Comparison of ENCODE assay signal across 29 cellular contexts in the genomic region with DNA sequence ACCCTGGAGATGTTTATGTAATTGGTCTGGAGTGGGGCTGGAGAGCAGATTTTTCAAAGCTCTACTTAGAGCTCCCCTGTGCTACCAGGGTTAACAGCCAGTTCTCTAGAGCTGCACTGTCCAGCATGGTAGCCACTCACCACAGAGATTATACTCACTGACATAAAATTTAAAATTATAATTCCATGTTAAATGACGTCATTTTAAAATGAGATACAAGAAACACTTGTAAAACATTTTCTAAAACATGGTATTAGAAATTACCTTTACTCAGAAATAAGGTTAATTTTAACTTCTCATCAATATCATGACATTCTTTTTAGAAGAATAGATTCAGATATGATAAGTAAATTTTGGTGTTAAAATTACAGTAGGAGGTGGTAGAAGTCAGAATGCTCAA.
"Had no signal": no experiment of that assay in that cellular context is flagged by ENCODE, and none has a peak within 500 bp of the region (broad histone marks: within the 10 kb centered on the region; RNA-seq: fewer than 3 reads in every experiment).

No MANE protein-coding gene starts in this region.

- FAIRE-seq: urothelium cell line had no signal

- H3K9ac ChIP-seq: neural progenitor cell, parathyroid adenoma had no signal

- H3K4me2 ChIP-seq: neural progenitor cell, smooth muscle cell had no signal

- H3K9me3 ChIP-seq: ovary, psoas muscle, spleen, suprapubic skin, testis, tibial artery, transverse colon, upper lobe of left lung, vagina had no signal

- H3K36me3 ChIP-seq: neural progenitor cell, ovary, spleen, suprapubic skin, tibial artery, transverse colon, upper lobe of left lung, vagina had no signal

- H3K79me2 ChIP-seq: parathyroid adenoma had no signal

- DNase-seq: natural killer cell; occipital lobe; ovary; posterior cingulate gyrus; psoas muscle; right cardiac atrium; spleen; stimulated activated CD4-positive, alpha-beta T cell treated with anti-CD3 and anti-CD28 coated beads, Interleukin-12 subunit alpha, Interleukin-12 subunit beta, amount 100 ng/mL, for 4 hours; stimulated activated CD4-positive, alpha-beta T cell treated with anti-CD3 and anti-CD28 coated beads, Interleukin-1b, Interleukin-23, amount 100 ng/mL, for 48 hours; stimulated activated CD4-positive, alpha-beta T cell treated with anti-CD3 and anti-CD28 coated beads, Interleukin-4, amount 100 ng/mL, for 1 hour; stimulated activated CD4-positive, alpha-beta T cell treated with anti-CD3 and anti-CD28 coated beads, Interleukin-4, amount 100 ng/mL, for 4 hours; stimulated activated CD8-positive, alpha-beta memory T cell treated with anti-CD3 and anti-CD28 coated beads, Interleukin-4, amount 100 ng/mL, for 48 hours; stimulated activated naive CD4-positive, alpha-beta T cell; stimulated activated naive CD8-positive, alpha-beta T cell treated with anti-CD3 and anti-CD28 coated beads, Interleukin-15, amount 100 ng/mL, for 72 hours; stimulated activated naive CD8-positive, alpha-beta T cell treated with anti-CD3 and anti-CD28 coated beads, Interleukin-15, Interleukin-2, amounts not matched to agents 100 U/mL and 50 U/mL, for 24 hours; substantia nigra; testis; tibial artery; transverse colon; upper lobe of left lung had no signal

- H3K27me3 ChIP-seq: neural progenitor cell, ovary, spleen, suprapubic skin, testis, tibial artery, transverse colon, upper lobe of left lung, vagina had no signal

- H2AFZ ChIP-seq: neural progenitor cell, parathyroid adenoma had no signal

- ATAC-seq: natural killer cell; psoas muscle; right cardiac atrium; sciatic nerve; stimulated activated memory B cell treated with anti-CD40 and anti-IgM and Interleukin-4, amounts not matched to agents 10 μg/mL and 1 μg/mL and 100 μg/mL, for 72 hours; stimulated activated naive CD8-positive, alpha-beta T cell treated with anti-CD3 and anti-CD28 coated beads, Interleukin-15, amount 100 ng/mL, for 72 hours; stimulated activated naive CD8-positive, alpha-beta T cell treated with anti-CD3 and anti-CD28 coated beads, Interleukin-15, Interleukin-2, amounts not matched to agents 100 U/mL and 50 U/mL, for 24 hours had no signal

- H3K4me3 ChIP-seq: neural progenitor cell, ovary, psoas muscle, skin epidermis, smooth muscle cell, spleen, suprapubic skin, testis, tibial artery, transverse colon, upper lobe of left lung, vagina had no signal

- H3K4me1 ChIP-seq: parathyroid adenoma, psoas muscle, spleen, suprapubic skin, testis, tibial artery, transverse colon, upper lobe of left lung, vagina had no signal

- H3K27ac ChIP-seq: neural progenitor cell, ovary, parathyroid adenoma, psoas muscle, skin epidermis, spleen, suprapubic skin, testis, tibial artery, transverse colon, upper lobe of left lung, vagina had no signal
